1 cellular context compared by ENCODE assay signal in the genomic region with DNA sequence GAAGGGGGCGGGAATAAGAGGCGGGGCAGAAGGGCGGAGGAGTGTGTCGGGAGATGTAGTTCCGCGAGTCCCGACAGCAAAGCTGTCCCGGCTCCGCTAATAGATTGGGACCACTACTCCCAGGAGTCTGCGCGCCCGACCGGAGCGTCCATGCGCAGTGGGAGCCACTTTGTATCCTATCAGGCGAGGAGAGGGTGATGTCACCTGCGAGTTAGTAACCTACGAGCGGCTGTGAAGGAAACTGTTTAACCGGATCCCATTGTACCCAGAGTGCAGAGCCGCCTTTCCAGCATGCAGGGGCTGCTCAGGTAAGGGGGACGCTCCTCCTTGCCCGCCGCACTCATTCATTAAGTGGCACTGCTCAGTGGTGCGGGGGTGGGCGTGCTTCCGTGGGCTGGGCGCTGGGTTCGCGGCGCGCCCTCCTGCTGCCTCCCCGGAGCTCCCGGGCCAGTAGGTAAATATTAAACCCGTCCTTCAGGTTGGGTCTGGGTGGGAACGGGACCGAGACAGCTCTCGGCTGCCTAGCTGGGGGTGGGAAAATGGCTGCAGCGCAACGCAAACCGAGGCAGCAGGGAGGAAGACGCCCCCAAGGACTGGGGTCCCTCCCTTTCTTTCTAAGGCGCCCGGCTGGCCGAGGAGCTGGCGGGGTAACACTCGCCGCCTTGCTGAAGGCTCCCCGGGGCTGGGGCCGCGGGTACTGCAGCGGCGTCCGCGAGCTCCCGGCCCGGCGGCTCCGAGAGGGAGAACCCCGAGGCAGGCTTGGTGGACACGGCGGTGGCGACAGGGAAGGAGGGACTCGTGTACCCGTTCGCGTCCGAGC.
TF ChIP-seq lines count a peak whose summit lies in the region.

A gene (plus strand): TSS at position 207 of the 820 bp plus-strand sequence. CDS start 74,811 bp downstream, outside the sequence.

TF ChIP-seq in HepG2, 621 proteins besides CTCF, POLR2A, EP300 and RAD21 (continued from another document and continues in another):
- TF ChIP-seq, protein P1, sequence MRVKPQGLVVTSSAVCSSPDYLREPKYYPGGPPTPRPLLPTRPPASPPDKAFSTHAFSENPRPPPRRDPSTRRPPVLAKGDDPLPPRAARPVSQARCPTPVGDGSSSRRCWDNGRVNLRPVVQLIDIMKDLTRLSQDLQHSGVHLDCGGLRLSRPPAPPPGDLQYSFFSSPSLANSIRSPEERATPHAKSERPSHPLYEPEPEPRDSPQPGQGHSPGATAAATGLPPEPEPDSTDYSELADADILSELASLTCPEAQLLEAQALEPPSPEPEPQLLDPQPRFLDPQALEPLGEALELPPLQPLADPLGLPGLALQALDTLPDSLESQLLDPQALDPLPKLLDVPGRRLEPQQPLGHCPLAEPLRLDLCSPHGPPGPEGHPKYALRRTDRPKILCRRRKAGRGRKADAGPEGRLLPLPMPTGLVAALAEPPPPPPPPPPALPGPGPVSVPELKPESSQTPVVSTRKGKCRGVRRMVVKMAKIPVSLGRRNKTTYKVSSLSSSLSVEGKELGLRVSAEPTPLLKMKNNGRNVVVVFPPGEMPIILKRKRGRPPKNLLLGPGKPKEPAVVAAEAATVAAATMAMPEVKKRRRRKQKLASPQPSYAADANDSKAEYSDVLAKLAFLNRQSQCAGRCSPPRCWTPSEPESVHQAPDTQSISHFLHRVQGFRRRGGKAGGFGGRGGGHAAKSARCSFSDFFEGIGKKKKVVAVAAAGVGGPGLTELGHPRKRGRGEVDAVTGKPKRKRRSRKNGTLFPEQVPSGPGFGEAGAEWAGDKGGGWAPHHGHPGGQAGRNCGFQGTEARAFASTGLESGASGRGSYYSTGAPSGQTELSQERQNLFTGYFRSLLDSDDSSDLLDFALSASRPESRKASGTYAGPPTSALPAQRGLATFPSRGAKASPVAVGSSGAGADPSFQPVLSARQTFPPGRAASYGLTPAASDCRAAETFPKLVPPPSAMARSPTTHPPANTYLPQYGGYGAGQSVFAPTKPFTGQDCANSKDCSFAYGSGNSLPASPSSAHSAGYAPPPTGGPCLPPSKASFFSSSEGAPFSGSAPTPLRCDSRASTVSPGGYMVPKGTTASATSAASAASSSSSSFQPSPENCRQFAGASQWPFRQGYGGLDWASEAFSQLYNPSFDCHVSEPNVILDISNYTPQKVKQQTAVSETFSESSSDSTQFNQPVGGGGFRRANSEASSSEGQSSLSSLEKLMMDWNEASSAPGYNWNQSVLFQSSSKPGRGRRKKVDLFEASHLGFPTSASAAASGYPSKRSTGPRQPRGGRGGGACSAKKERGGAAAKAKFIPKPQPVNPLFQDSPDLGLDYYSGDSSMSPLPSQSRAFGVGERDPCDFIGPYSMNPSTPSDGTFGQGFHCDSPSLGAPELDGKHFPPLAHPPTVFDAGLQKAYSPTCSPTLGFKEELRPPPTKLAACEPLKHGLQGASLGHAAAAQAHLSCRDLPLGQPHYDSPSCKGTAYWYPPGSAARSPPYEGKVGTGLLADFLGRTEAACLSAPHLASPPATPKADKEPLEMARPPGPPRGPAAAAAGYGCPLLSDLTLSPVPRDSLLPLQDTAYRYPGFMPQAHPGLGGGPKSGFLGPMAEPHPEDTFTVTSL (CRISPR knock-in tag; IDR thresholded peaks at IDR 0.05; ENCODE audit: borderline replicate concordance): 0 out of 2 replicates have a peak, but pooled peaks have one; percentile 58
- TF ChIP-seq HDAC1 (CRISPR knock-in tag; IDR thresholded peaks at IDR 0.05) (peak; percentile 89), ZNF891 (CRISPR knock-in tag; IDR thresholded peaks at IDR 0.05) (0 out of 2 replicates have a peak, but pooled peaks have one; percentile 18), FOXA3 (CRISPR knock-in tag; IDR thresholded peaks at IDR 0.05) (peak; percentile 7; the same call in 1 of the 2 replicates), CREB1 (IDR thresholded peaks at IDR 0.05) (peak; percentile 60; the same call in 1 of the 2 replicates), CREB1 (CRISPR knock-in tag; IDR thresholded peaks at IDR 0.05) (no peak), SP1 (IDR thresholded peaks at IDR 0.05) (no peak), SP1 (CRISPR knock-in tag; IDR thresholded peaks at IDR 0.05) (peak; percentile 90), ZNF878 (CRISPR knock-in tag; IDR thresholded peaks at IDR 0.05) (0 out of 2 replicates have a peak, but pooled peaks have one; percentile 20), KLF13 (CRISPR knock-in tag; IDR thresholded peaks at IDR 0.05) (peak; percentile 34; the same call in 1 of the 2 replicates), NFYC (CRISPR knock-in tag; IDR thresholded peaks at IDR 0.05) (peak; percentile 70), HMG20A (CRISPR knock-in tag; IDR thresholded peaks at IDR 0.05; ENCODE audit: borderline replicate concordance) (no peak), ZNF792 (CRISPR knock-in tag; IDR thresholded peaks at IDR 0.05) (no peak), NRL (CRISPR knock-in tag; IDR thresholded peaks at IDR 0.05; ENCODE audit: borderline replicate concordance) (peak; percentile 67; the same call in 1 of the 2 replicates), SAFB2 (CRISPR knock-in tag; IDR thresholded peaks at IDR 0.05; ENCODE audit: borderline replicate concordance, low read depth) (0 out of 2 replicates have a peak, but pooled peaks have one; percentile 20), MYC (CRISPR knock-in tag; IDR thresholded peaks at IDR 0.05; ENCODE audit: borderline replicate concordance) (peak; percentile 56; the same call in 1 of the 2 replicates), NFYB (CRISPR knock-in tag; IDR thresholded peaks at IDR 0.05) (peak; percentile 67), ZNF788 (CRISPR knock-in tag; IDR thresholded peaks at IDR 0.05; ENCODE audit: borderline replicate concordance) (peak; percentile 29; the same call in 1 of the 2 replicates), MZF1 (CRISPR knock-in tag; IDR thresholded peaks at IDR 0.05; ENCODE audit: borderline replicate concordance) (0 out of 2 replicates have a peak, but pooled peaks have one; percentile 68), REL (CRISPR knock-in tag; conservative IDR thresholded peaks at IDR 0.05) (0 out of 2 replicates have a peak, but pooled peaks have one; percentile 42), JARID2 (CRISPR knock-in tag; IDR thresholded peaks at IDR 0.05; ENCODE audit: insufficient replicate concordance) (no peak), HNRNPL (IDR thresholded peaks at IDR 0.05; ENCODE audit: low read depth, low read length) (0 out of 2 replicates have a peak, but pooled peaks have one; percentile 6)
- TF ChIP-seq, protein P2, sequence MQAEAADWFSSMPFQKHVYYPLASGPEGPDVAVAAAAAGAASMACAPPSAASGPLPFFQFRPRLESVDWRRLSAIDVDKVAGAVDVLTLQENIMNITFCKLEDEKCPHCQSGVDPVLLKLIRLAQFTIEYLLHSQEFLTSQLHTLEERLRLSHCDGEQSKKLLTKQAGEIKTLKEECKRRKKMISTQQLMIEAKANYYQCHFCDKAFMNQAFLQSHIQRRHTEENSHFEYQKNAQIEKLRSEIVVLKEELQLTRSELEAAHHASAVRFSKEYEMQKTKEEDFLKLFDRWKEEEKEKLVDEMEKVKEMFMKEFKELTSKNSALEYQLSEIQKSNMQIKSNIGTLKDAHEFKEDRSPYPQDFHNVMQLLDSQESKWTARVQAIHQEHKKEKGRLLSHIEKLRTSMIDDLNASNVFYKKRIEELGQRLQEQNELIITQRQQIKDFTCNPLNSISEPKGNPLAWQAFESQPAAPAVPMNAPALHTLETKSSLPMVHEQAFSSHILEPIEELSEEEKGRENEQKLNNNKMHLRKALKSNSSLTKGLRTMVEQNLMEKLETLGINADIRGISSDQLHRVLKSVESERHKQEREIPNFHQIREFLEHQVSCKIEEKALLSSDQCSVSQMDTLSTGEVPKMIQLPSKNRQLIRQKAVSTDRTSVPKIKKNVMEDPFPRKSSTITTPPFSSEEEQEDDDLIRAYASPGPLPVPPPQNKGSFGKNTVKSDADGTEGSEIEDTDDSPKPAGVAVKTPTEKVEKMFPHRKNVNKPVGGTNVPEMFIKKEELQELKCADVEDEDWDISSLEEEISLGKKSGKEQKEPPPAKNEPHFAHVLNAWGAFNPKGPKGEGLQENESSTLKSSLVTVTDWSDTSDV (CRISPR knock-in tag; IDR thresholded peaks at IDR 0.05): 0 out of 2 replicates have a peak, but pooled peaks have one; percentile 76
- TF ChIP-seq, protein P3, sequence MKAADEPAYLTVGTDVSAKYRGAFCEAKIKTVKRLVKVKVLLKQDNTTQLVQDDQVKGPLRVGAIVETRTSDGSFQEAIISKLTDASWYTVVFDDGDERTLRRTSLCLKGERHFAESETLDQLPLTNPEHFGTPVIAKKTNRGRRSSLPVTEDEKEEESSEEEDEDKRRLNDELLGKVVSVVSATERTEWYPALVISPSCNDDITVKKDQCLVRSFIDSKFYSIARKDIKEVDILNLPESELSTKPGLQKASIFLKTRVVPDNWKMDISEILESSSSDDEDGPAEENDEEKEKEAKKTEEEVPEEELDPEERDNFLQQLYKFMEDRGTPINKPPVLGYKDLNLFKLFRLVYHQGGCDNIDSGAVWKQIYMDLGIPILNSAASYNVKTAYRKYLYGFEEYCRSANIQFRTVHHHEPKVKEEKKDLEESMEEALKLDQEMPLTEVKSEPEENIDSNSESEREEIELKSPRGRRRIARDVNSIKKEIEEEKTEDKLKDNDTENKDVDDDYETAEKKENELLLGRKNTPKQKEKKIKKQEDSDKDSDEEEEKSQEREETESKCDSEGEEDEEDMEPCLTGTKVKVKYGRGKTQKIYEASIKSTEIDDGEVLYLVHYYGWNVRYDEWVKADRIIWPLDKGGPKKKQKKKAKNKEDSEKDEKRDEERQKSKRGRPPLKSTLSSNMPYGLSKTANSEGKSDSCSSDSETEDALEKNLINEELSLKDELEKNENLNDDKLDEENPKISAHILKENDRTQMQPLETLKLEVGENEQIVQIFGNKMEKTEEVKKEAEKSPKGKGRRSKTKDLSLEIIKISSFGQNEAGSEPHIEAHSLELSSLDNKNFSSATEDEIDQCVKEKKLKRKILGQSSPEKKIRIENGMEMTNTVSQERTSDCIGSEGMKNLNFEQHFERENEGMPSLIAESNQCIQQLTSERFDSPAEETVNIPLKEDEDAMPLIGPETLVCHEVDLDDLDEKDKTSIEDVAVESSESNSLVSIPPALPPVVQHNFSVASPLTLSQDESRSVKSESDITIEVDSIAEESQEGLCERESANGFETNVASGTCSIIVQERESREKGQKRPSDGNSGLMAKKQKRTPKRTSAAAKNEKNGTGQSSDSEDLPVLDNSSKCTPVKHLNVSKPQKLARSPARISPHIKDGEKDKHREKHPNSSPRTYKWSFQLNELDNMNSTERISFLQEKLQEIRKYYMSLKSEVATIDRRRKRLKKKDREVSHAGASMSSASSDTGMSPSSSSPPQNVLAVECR (CRISPR knock-in tag; IDR thresholded peaks at IDR 0.05; ENCODE audit: borderline replicate concordance): peak; percentile 82; the same call in 1 of the 2 replicates
- TF ChIP-seq, protein P4, sequence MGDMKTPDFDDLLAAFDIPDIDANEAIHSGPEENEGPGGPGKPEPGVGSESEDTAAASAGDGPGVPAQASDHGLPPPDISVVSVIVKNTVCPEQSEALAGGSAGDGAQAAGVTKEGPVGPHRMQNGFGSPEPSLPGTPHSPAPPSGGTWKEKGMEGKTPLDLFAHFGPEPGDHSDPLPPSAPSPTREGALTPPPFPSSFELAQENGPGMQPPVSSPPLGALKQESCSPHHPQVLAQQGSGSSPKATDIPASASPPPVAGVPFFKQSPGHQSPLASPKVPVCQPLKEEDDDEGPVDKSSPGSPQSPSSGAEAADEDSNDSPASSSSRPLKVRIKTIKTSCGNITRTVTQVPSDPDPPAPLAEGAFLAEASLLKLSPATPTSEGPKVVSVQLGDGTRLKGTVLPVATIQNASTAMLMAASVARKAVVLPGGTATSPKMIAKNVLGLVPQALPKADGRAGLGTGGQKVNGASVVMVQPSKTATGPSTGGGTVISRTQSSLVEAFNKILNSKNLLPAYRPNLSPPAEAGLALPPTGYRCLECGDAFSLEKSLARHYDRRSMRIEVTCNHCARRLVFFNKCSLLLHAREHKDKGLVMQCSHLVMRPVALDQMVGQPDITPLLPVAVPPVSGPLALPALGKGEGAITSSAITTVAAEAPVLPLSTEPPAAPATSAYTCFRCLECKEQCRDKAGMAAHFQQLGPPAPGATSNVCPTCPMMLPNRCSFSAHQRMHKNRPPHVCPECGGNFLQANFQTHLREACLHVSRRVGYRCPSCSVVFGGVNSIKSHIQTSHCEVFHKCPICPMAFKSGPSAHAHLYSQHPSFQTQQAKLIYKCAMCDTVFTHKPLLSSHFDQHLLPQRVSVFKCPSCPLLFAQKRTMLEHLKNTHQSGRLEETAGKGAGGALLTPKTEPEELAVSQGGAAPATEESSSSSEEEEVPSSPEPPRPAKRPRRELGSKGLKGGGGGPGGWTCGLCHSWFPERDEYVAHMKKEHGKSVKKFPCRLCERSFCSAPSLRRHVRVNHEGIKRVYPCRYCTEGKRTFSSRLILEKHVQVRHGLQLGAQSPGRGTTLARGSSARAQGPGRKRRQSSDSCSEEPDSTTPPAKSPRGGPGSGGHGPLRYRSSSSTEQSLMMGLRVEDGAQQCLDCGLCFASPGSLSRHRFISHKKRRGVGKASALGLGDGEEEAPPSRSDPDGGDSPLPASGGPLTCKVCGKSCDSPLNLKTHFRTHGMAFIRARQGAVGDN (CRISPR knock-in tag; IDR thresholded peaks at IDR 0.05): peak; percentile 70
- TF ChIP-seq, protein P5, sequence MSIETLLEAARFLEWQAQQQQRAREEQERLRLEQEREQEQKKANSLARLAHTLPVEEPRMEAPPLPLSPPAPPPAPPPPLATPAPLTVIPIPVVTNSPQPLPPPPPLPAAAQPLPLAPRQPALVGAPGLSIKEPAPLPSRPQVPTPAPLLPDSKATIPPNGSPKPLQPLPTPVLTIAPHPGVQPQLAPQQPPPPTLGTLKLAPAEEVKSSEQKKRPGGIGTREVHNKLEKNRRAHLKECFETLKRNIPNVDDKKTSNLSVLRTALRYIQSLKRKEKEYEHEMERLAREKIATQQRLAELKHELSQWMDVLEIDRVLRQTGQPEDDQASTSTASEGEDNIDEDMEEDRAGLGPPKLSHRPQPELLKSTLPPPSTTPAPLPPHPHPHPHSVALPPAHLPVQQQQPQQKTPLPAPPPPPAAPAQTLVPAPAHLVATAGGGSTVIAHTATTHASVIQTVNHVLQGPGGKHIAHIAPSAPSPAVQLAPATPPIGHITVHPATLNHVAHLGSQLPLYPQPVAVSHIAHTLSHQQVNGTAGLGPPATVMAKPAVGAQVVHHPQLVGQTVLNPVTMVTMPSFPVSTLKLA (IDR thresholded peaks at IDR 0.05): peak; percentile 22; the same call in 1 of the 2 replicates
- TF ChIP-seq, protein P6, sequence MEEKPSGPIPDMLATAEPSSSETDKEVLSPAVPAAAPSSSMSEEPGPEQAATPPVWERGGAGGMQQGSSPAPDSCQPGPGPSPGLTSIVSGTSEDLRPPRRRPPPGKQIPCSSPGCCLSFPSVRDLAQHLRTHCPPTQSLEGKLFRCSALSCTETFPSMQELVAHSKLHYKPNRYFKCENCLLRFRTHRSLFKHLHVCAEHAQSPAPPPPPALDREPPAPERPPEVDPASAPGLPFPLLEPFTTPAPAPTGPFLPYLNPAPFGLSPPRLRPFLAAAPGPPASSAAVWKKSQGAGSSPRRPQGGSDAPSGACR (CRISPR knock-in tag; IDR thresholded peaks at IDR 0.05): 0 out of 2 replicates have a peak, but pooled peaks have one; percentile 14
- TF ChIP-seq, protein P7, sequence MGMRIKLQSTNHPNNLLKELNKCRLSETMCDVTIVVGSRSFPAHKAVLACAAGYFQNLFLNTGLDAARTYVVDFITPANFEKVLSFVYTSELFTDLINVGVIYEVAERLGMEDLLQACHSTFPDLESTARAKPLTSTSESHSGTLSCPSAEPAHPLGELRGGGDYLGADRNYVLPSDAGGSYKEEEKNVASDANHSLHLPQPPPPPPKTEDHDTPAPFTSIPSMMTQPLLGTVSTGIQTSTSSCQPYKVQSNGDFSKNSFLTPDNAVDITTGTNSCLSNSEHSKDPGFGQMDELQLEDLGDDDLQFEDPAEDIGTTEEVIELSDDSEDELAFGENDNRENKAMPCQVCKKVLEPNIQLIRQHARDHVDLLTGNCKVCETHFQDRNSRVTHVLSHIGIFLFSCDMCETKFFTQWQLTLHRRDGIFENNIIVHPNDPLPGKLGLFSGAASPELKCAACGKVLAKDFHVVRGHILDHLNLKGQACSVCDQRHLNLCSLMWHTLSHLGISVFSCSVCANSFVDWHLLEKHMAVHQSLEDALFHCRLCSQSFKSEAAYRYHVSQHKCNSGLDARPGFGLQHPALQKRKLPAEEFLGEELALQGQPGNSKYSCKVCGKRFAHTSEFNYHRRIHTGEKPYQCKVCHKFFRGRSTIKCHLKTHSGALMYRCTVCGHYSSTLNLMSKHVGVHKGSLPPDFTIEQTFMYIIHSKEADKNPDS (CRISPR knock-in tag; IDR thresholded peaks at IDR 0.05): 0 out of 2 replicates have a peak, but pooled peaks have one; percentile 12
